25 cellular contexts compared by ENCODE assay signal in the genomic region with DNA sequence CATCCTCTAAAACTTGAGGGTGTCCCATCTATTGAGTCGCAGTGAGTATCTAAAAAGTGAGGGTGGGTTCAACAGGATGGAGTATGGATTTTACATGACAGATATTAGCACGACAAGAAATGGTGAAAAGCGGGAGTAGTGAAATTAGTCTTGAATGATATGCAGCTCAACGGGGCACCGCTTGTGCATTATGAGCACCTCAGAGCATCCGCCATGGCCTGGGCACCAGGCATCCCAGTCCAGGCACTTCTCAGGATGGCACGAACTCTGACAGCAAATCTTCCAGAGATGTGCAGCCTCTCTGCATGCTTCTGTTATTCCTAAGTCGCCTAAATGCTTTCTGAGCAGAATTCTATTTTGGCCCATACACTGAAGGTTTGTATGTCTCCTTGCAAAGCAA.
"Had no signal": no experiment of that assay in that cellular context is flagged by ENCODE, and none has a peak within 500 bp of the region (broad histone marks: within the 10 kb centered on the region; RNA-seq: fewer than 3 reads in every experiment).

No MANE protein-coding gene starts in this region.

- DNase-seq: activated CD4-positive, alpha-beta memory T cell treated with anti-CD3 and anti-CD28 coated beads, Interleukin-2, amount 10 ng/mL, durations not matched to agents 7 days and 5 days; activated CD4-positive, alpha-beta T cell treated with anti-CD3 and anti-CD28 coated beads for 1 hour; activated CD4-positive, alpha-beta T cell treated with anti-CD3 and anti-CD28 coated beads for 4 hours; activated CD4-positive, alpha-beta T cell treated with anti-CD3 and anti-CD28 coated beads, Interleukin-2, amount 10 ng/mL, durations not matched to agents 7 days and 5 days; activated CD4-positive, alpha-beta T cell treated with anti-CD3 and anti-CD28 coated beads, Interleukin-2, amount 50 U/mL, for 4 hours; activated CD8-positive, alpha-beta memory T cell treated with anti-CD3 and anti-CD28 coated beads, Interleukin-2, amount 50 U/mL, for 48 hours; activated gamma-delta T cell; activated naive CD4-positive, alpha-beta T cell; activated naive CD4-positive, alpha-beta T cell treated with anti-CD3 and anti-CD28 coated beads, Interleukin-2, amount 10 ng/mL, durations not matched to agents 7 days and 5 days; activated naive CD8-positive, alpha-beta T cell treated with anti-CD3 and anti-CD28 coated beads, Interleukin-2, amount 10 ng/mL, durations not matched to agents 7 days and 5 days; activated T-cell treated with anti-CD3 and anti-CD28 coated beads for 4 hours; activated T-cell treated with anti-CD3 and anti-CD28 coated beads, Interleukin-2, amount 50 U/mL, for 24 hours; activated T-cell treated with anti-CD3 and anti-CD28 coated beads, Interleukin-2, amount 50 U/mL, for 72 hours; amniotic stem cell; anterior cingulate cortex; brain microvascular endothelial cell; cortex of kidney; dermis blood vessel endothelial cell; effector CD4-positive, alpha-beta T cell; effector memory CD8-positive, alpha-beta T cell; erythroblast; T-helper 1 cell; T-helper 2 cell had no signal

- H3K9me3 ChIP-seq: esophagus muscularis mucosa had no signal

- H3K27ac ChIP-seq: brain microvascular endothelial cell, VCaP had no signal

- H3K4me3 ChIP-seq: esophagus muscularis mucosa had no signal

- H3K27me3 ChIP-seq: brain microvascular endothelial cell, esophagus muscularis mucosa had no signal
